ENCODE assay signal across 25 cellular contexts in the genomic region with DNA sequence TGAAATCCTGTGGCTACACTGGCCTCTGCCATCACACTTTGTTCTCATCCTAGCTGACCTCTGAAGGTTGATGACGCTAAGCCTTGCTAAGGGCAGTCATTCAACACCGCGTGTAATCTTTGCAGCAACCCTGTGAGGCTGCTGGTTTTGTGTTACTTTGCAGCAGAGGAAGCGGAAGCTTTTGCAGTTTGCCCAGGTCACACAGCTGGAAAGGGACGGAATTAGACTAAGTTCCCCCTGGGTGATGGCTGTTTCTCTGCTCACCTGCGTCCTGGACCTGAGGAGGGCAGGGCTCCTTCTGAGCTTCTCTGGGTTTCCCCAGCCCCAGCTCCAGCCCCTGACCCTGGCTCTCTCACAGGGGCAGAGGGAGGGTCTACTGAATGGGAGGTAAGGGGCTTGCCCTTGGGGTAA. TPM values are rescaled to one million over a fixed set of nuclear protein-coding genes. Genes with fewer than 3 reads are reported as not detected.
DNase-seq lines count a peak whose midpoint lies in the region; ATAC-seq and TF ChIP-seq lines count a peak whose summit lies in the region.
"Had no signal": no experiment of that assay in that cellular context is flagged by ENCODE, and none has a peak within 500 bp of the region (broad histone marks: within the 10 kb centered on the region; RNA-seq: fewer than 3 reads in every experiment).

No MANE protein-coding gene starts in this region.

- no peaks in the 10 kb centered on the region for H3K9me3 ChIP-seq in Karpas-422 (ENCODE audit: low read length)
- no peaks in the 10 kb centered on the region for H3K9me3 ChIP-seq in RWPE2 (ENCODE audit: severe bottlenecking)
- H3K9me3 ChIP-seq: BE2C, Caco-2, pancreas, tibial nerve had no signal

- H3K4me3 ChIP-seq in Karpas-422 (ENCODE audit: low read length) = peak overlapping the region; percentile 66
- H3K4me3 ChIP-seq in RWPE2 (ENCODE audit: severe bottlenecking) = no peak overlapping the region
- H3K4me3 ChIP-seq in skeletal muscle cell (ENCODE audit: low read depth, low read length) = no peak overlapping the region
- H3K4me3 ChIP-seq: pancreas, tibial nerve had no signal

- no peaks in the 10 kb centered on the region for H4K20me1 ChIP-seq in Karpas-422 (ENCODE audit: insufficient read depth, low read depth, low read length)

- H3K27ac ChIP-seq in Karpas-422 (ENCODE audit: low read length) (peak overlapping the region; percentile 63), RWPE2 (ENCODE audit: poor library complexity, severe bottlenecking) (no peak overlapping the region)
- H3K27ac ChIP-seq: pancreas, tibial nerve, VCaP had no signal

- H3K36me3 ChIP-seq in Karpas-422 (ENCODE audit: insufficient read depth, low read length) (no peaks in the 10 kb centered on the region), RWPE2 (ENCODE audit: low read depth) (no peaks in the 10 kb centered on the region)
- H3K36me3 ChIP-seq: pancreas, tibial nerve had no signal

- H3K9me2 ChIP-seq in Karpas-422 (replicated peaks; ENCODE audit: insufficient read depth, low read length) = no peaks in the 10 kb centered on the region

- no peaks in the 10 kb centered on the region for H3K79me2 ChIP-seq in Karpas-422 (ENCODE audit: low read length)

- ATAC-seq in RWPE2 (ENCODE audit: low read depth) (no peak), HG03097 (IDR thresholded peaks at IDR 0.05; ENCODE audit: low FRiP score, unreplicated experiment) (no peak), HG03432 (IDR thresholded peaks at IDR 0.05; ENCODE audit: unreplicated experiment) (no peak)
- ATAC-seq: pancreas, Right ventricle myocardium inferior had no signal

- H2AFZ ChIP-seq in Karpas-422 (ENCODE audit: low read length) = no peak overlapping the region; the same call in 1 of the 2 replicates

- peak overlapping the region; percentile 71 for H3K4me2 ChIP-seq in Karpas-422 (ENCODE audit: low read depth, low read length, poor library complexity, severe bottlenecking)

- no peak for TF ChIP-seq CTCF in RWPE2 (IDR thresholded peaks at IDR 0.05; ENCODE audit: poor library complexity, severe bottlenecking)

- DNase-seq in Karpas-422 (no peak), RWPE2 (ENCODE audit: low spot score) (peak; percentile 16), fibroblast of peridontal ligament (ENCODE audit: extremely low read depth) (peak; percentile 22), skeletal muscle cell (ENCODE audit: low read depth) (peak; percentile 48), medulla oblongata (ENCODE audit: extremely low spot score) (no peak)
- DNase-seq: activated CD4-positive, alpha-beta T cell treated with anti-CD3 and anti-CD28 coated beads, Interleukin-2, amount 50 U/mL, for 48 hours; activated naive CD4-positive, alpha-beta T cell treated with anti-CD3 and anti-CD28 coated beads, Interleukin-2, amount 10 ng/mL, durations not matched to agents 7 days and 5 days; activated T-cell treated with anti-CD3 and anti-CD28 coated beads, Interleukin-2, amount 50 U/mL, for 24 hours; anterior cingulate cortex; BE2C; Caco-2; endodermal cell; mammary epithelial cell; naive B cell; NCI-H1092; NCI-H2029 treated with DMSO at 0.1 percent for 48 hours; NCI-H446 treated with DMSO at 0.1 percent for 48 hours; NK-92 treated with Interleukin-12 subunit alpha and Interleukin-12 subunit beta, amount 100 ng/mL, for 24 hours; pancreas; T-helper 1 cell had no signal

- H3K4me1 ChIP-seq in Karpas-422 (ENCODE audit: low read length) (peaks cover 35% of the 10 kb centered on the region), RWPE2 (ENCODE audit: insufficient read depth, poor library complexity, severe bottlenecking) (peaks cover 4% of the 10 kb centered on the region)

- no peaks in the 10 kb centered on the region for H3K27me3 ChIP-seq in Karpas-422 (ENCODE audit: low read length)
- H3K27me3 ChIP-seq in RWPE2 (ENCODE audit: insufficient read depth, poor library complexity, severe bottlenecking) = no peaks in the 10 kb centered on the region
- H3K27me3 ChIP-seq: BE2C, pancreas, tibial nerve had no signal

- H3K9ac ChIP-seq in Karpas-422 (ENCODE audit: low read length) = peak overlapping the region; percentile 72

RNA-seq across cellular contexts. Expression of gene SLC25A51, which starts 7.3 kb away (rescaled TPM):
- total RNA-seq in Karpas-422 (2014; rRNA removed; shearing (Covaris generic); ENCODE audit: low replicate concordance) = 22.9 and 44.2 TPM in 2 replicates

Comparison
In these comparisons a context has a peak if more than half of its experiments do, and no peak if none do; other contexts are left out.
1. DNase-seq: peak in RWPE2 (single experiment), fibroblast of peridontal ligament (single experiment) and skeletal muscle cell (single experiment); none in Karpas-422 (single experiment) and medulla oblongata (single experiment).